In genomic region chr19:3310711-3311110, GRCh38 we compare ENCODE assay signal across 8 cellular contexts.
"Had no signal": no experiment of that assay in that cellular context is flagged by ENCODE, and none has a peak within 500 bp of the region (broad histone marks: within the 10 kb centered on the region; RNA-seq: fewer than 3 reads in every experiment).

No MANE protein-coding gene starts in this region.

- H3K36me3 ChIP-seq: HAP-1 had no signal

- H3K4me3 Mint-ChIP-seq: GM23338, H9, HFFc6 had no signal

- ATAC-seq: GM23338, HCT116 had no signal

- H3K4me1 Mint-ChIP-seq: GM23338 had no signal

- H3K9me3 ChIP-seq: HAP-1 had no signal

- H3K4me3 ChIP-seq: GM23248, GM23338, HAP-1 had no signal

- DNase-seq: GOT3, H9, HCEC 1CT, HFFc6 had no signal

- H3K27ac Mint-ChIP-seq: GM23338, H9, HFFc6 had no signal

- H3K4me1 ChIP-seq: HAP-1 had no signal

- H3K27ac ChIP-seq: GM23248 had no signal
